ENCODE assay signal across 29 cellular contexts in the genomic region with DNA sequence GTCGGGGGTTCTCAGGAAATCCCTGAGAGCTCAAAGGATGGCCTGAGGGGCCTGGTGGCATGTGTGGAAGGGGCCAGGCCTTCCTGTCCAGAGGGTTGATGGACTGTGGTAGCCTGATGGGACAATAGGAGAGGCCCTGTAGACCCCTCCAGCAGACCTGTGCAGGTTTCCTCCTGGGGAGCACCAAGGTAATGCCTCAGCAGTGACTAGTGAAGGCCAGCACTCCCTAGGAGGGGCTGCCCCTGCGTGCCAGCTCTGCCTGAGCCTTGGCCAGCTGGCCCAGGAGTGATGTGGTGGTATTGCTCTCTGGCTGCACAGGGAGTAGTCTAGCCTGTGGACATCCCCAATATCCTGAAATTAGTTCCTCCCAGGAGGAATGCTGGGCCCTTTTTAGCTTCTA. TPM values are rescaled to one million over a fixed set of nuclear protein-coding genes. Genes with fewer than 3 reads are reported as not detected.
DNase-seq lines count a peak whose midpoint lies in the region; ATAC-seq, FAIRE-seq and TF ChIP-seq lines count a peak whose summit lies in the region.
"Had no signal": no experiment of that assay in that cellular context is flagged by ENCODE, and none has a peak within 500 bp of the region (broad histone marks: within the 10 kb centered on the region; RNA-seq: fewer than 3 reads in every experiment).

No MANE protein-coding gene starts in this region.

- H3K27me3 ChIP-seq in HL-60 (ENCODE audit: insufficient read depth, poor library complexity, severe bottlenecking) (no peaks in the 10 kb centered on the region), ascending aorta (no peaks in the 10 kb centered on the region), stomach smooth muscle (ENCODE audit: control insufficient read depth in 1 of 2, insufficient read depth in 2 of 2, low read length in 2 of 2) (no peaks in the 10 kb centered on the region), left lung (no peaks in the 10 kb centered on the region)
- H3K27me3 ChIP-seq: MG63, SJCRH30 had no signal

- TF ChIP-seq EP300 in A549 (IDR thresholded peaks at IDR 0.05) = no peak

- CTCF ChIA-PET in A549 (lab: Yijun Ruan, JAX) = interaction anchor here (1.0 to 1.5 kb wide), 4 partner anchors 10 to 250 kb away, joined by 3 to 5 read pairs (median 4); no protein-coding TSS in a partner anchor

- H3K4me1 ChIP-seq in A549 (no peaks in the 10 kb centered on the region), ascending aorta (peaks cover 12 to 36% of the 10 kb centered on the region in 2 donors), stomach smooth muscle (ENCODE audit: control insufficient read depth, insufficient read depth, low read length) (peaks cover 38% of the 10 kb centered on the region), left lung (peaks cover 0 to 7% of the 10 kb centered on the region in 2 donors)
- H3K4me1 ChIP-seq: Caco-2, SJCRH30 had no signal

- 68% methylated on average over 2 of the region's 2 CpGs for WGBS in A549 (ENCODE audit: missing lambda C conversion rate)

- no peak for TF ChIP-seq POLR2A in A549 (IDR thresholded peaks at IDR 0.05; ENCODE audit: low read length)

- FAIRE-seq in A549 (lab: Jason Lieb, UNC) = no peak
- no peak for FAIRE-seq in D721Med (lab: Jason Lieb, UNC)
- FAIRE-seq: GM12891, GM19239, HepG2 had no signal

- H3K9me3 ChIP-seq in A549 = no peaks in the 10 kb centered on the region
- no peaks in the 10 kb centered on the region for H3K9me3 ChIP-seq in ascending aorta
- no peaks in the 10 kb centered on the region for H3K9me3 ChIP-seq in stomach smooth muscle (ENCODE audit: control insufficient read depth in 2 of 2, low read length in 2 of 2)
- no peaks in the 10 kb centered on the region for H3K9me3 ChIP-seq in left lung
- H3K9me3 ChIP-seq: Caco-2, MG63, SJCRH30 had no signal

- H3K4me2 ChIP-seq in A549 = no peak overlapping the region

- no peak overlapping the region for H3K9ac ChIP-seq in stomach smooth muscle (ENCODE audit: low read length in 2 of 2)

- TF ChIP-seq CTCF in A549 (IDR thresholded peaks at IDR 0.05) = no peak
- TF ChIP-seq CTCF in HL-60 (IDR thresholded peaks at IDR 0.05; ENCODE audit: insufficient read depth, low read length) = no peak
- TF ChIP-seq CTCF in ascending aorta (IDR thresholded peaks at IDR 0.05) = no peak
- no peak for TF ChIP-seq CTCF in D721Med (IDR thresholded peaks at IDR 0.05; ENCODE audit: insufficient read depth, missing control alignments)
- no peak for TF ChIP-seq CTCF in left lung (IDR thresholded peaks at IDR 0.05)

- H3K4me3 ChIP-seq in A549 = no peak overlapping the region
- no peak overlapping the region for H3K4me3 ChIP-seq in HL-60 (replicated peaks; ENCODE audit: insufficient read depth, low read length)
- H3K4me3 ChIP-seq in ascending aorta = no peak overlapping the region
- no peak overlapping the region for H3K4me3 ChIP-seq in stomach smooth muscle (ENCODE audit: low read length in 2 of 2)
- H3K4me3 ChIP-seq in left lung = no peak overlapping the region
- H3K4me3 ChIP-seq: MG63, SJCRH30 had no signal

- no peak for TF ChIP-seq RAD21 in A549 (conservative IDR thresholded peaks at IDR 0.05 in 1 of 2, IDR thresholded peaks at IDR 0.05 in 1 of 2)

- ATAC-seq in A549 = peak; percentile 13 to 34; a peak in 3 of 6 replicates
- no peak for ATAC-seq in left lung
- ATAC-seq: CD8-positive, alpha-beta T cell; HepG2; PC-3; Right ventricle myocardium inferior; SK-N-SH treated with all-trans-retinoic acid at 6 μM for 48 hours had no signal

- DNase-seq in A549 (ENCODE audit: low read depth in 1 of 2, low spot score in 1 of 2) (no peak), HL-60 (ENCODE audit: low read depth in 1 of 2, low spot score in 1 of 2) (no peak), ascending aorta (ENCODE audit: low spot score in 2 of 2) (no peak), GM19238 (ENCODE audit: insufficient read length, low spot score) (no peak), D721Med (ENCODE audit: insufficient read length, low spot score) (no peak), left lung (no peak), DMS79 treated with DMSO at 0.1 percent for 48 hours (lab: John Stamatoyannopoulos, UW) (no peak)
- DNase-seq: Caco-2; CD8-positive, alpha-beta T cell; DMS 273 treated with DMSO at 0.1 percent for 48 hours; DMS79; GF-D8; KBM-7; MG63; NCI-H1105 treated with DMSO at 0.1 percent for 48 hours; NCI-H146; NCI-H1930; NCI-H2107; NCI-H524 treated with DMSO at 0.1 percent for 48 hours; NCI-H774; PC-3; SJCRH30 had no signal

- POLR2A ChIA-PET in A549 (lab: Yijun Ruan, JAX) = no interaction called here

- H3K27ac ChIP-seq in A549 = no peak overlapping the region
- H3K27ac ChIP-seq in HL-60 (replicated peaks) = peak overlapping the region; percentile 31
- H3K27ac ChIP-seq in ascending aorta = peak overlapping the region; percentile 81 to 87
- peak overlapping the region; percentile 87 for H3K27ac ChIP-seq in stomach smooth muscle (ENCODE audit: low read length)
- no peak overlapping the region for H3K27ac ChIP-seq in left lung
- H3K27ac ChIP-seq: C4-2B, SJCRH30 had no signal

- intact Hi-C loops in ascending aorta (cut with DNase I) (no loop called here), left lung (cut with DNase I) (no loop called here)

- peaks cover 15 to 25% of the 10 kb centered on the region in 2 donors for H3K36me3 ChIP-seq in ascending aorta
- H3K36me3 ChIP-seq in stomach smooth muscle (ENCODE audit: control insufficient read depth in 2 of 2, insufficient read depth in 2 of 2, low read length in 2 of 2) = peaks cover under 1 to 10% of the 10 kb centered on the region in 2 donors
- peaks cover 0 to 42% of the 10 kb centered on the region in 2 donors for H3K36me3 ChIP-seq in left lung

TF ChIP-seq in A549, 52 proteins besides CTCF, POLR2A, EP300 and RAD21 (continues in another document):
- TF ChIP-seq GATA3 (IDR thresholded peaks at IDR 0.05; ENCODE audit: borderline replicate concordance) (no peak), CHD4 (IDR thresholded peaks at IDR 0.05; ENCODE audit: borderline replicate concordance) (no peak), JUN (IDR thresholded peaks at IDR 0.05) (no peak), TFCP2L1 (CRISPR knock-in tag; IDR thresholded peaks at IDR 0.05) (no peak), NR3C1 (IDR thresholded peaks at IDR 0.05) (no peak), FOSL2 (IDR thresholded peaks at IDR 0.05) (no peak), FOSL2 (CRISPR knock-in tag; IDR thresholded peaks at IDR 0.05) (no peak), BCL3 (IDR thresholded peaks at IDR 0.05) (no peak), TP53 (CRISPR knock-in tag; IDR thresholded peaks at IDR 0.05) (no peak), PHF8 (IDR thresholded peaks at IDR 0.05; ENCODE audit: borderline replicate concordance, low read depth) (no peak)
- TF ChIP-seq, protein P1, sequence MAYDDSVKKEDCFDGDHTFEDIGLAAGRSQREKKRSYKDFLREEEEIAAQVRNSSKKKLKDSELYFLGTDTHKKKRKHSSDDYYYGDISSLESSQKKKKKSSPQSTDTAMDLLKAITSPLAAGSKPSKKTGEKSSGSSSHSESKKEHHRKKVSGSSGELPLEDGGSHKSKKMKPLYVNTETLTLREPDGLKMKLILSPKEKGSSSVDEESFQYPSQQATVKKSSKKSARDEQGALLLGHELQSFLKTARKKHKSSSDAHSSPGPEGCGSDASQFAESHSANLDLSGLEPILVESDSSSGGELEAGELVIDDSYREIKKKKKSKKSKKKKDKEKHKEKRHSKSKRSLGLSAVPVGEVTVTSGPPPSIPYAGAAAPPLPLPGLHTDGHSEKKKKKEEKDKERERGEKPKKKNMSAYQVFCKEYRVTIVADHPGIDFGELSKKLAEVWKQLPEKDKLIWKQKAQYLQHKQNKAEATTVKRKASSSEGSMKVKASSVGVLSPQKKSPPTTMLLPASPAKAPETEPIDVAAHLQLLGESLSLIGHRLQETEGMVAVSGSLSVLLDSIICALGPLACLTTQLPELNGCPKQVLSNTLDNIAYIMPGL (CRISPR knock-in tag; IDR thresholded peaks at IDR 0.05; ENCODE audit: borderline replicate concordance) = no peak

RNA-seq across cellular contexts. Expression of gene USP20, which starts 13.8 kb away (rescaled TPM):
- polyA plus RNA-seq in A549 (2011; rRNA removed) (3.8 and 3.9 TPM in 2 replicates), A549 (2017; fragmentation: RNase III; extraction: RNeasy Plus Mini Kit Qiagen cat#74134 plus additional on column Dnase treatment) (5.0 to 5.9 TPM (median 5.9 TPM) in 3 replicates)
- polyA plus RNA-seq in A549 (2012; cell fraction: cytosol; rRNA removed) = 6.7 and 7.7 TPM in 2 replicates
- polyA plus RNA-seq in A549 (2012; cell fraction: nucleus; rRNA removed) = 27.3 and 32.5 TPM in 2 replicates
- polyA minus RNA-seq in A549 (2011; rRNA and poly(A)+ RNA removed) = 6.6 and 8.8 TPM in 2 replicates
- total RNA-seq in ascending aorta (34.0 TPM), left lung (10 to 100 TPM; 21.0 to 22.9 TPM)

RNA-seq across cellular contexts. Expression of gene C9orf78, which starts 14.0 kb away (rescaled TPM):
- polyA plus RNA-seq in A549 (2011; rRNA removed) (58.0 and 91.4 TPM in 2 replicates), A549 (2017; fragmentation: RNase III; extraction: RNeasy Plus Mini Kit Qiagen cat#74134 plus additional on column Dnase treatment) (111 to 131 TPM (median 127 TPM) in 3 replicates)
- 34.3 and 38.0 TPM in 2 replicates for polyA plus RNA-seq in A549 (2012; cell fraction: cytosol; rRNA removed)
- 6.0 and 10.5 TPM in 2 replicates for polyA plus RNA-seq in A549 (2012; cell fraction: nucleus; rRNA removed)
- 7.8 and 8.7 TPM in 2 replicates for polyA minus RNA-seq in A549 (2011; rRNA and poly(A)+ RNA removed)
- total RNA-seq in ascending aorta (19.2 TPM), left lung (10 to 100 TPM; 30.1 to 31.8 TPM)

RNA-seq across cellular contexts. Expression of gene TOR1A, which starts 25.1 kb away (rescaled TPM):
- 74.9 and 77.3 TPM in 2 replicates for polyA plus RNA-seq in A549 (2011; rRNA removed)
- polyA plus RNA-seq in A549 (2012; cell fraction: cytosol; rRNA removed) = 52.8 and 62.0 TPM in 2 replicates
- 42.8 and 52.6 TPM in 2 replicates for polyA plus RNA-seq in A549 (2012; cell fraction: nucleus; rRNA removed)
- 52.3 to 58.7 TPM (median 54.0 TPM) in 3 replicates for polyA plus RNA-seq in A549 (2017; fragmentation: RNase III; extraction: RNeasy Plus Mini Kit Qiagen cat#74134 plus additional on column Dnase treatment)
- 35.7 and 38.4 TPM in 2 replicates for polyA minus RNA-seq in A549 (2011; rRNA and poly(A)+ RNA removed)
- 67.7 TPM for total RNA-seq in ascending aorta
- total RNA-seq in left lung = 10 to 100 TPM; 32.0 to 38.5 TPM

RNA-seq across cellular contexts. Expression of gene TOR1B, which starts 46.1 kb away (rescaled TPM):
- polyA plus RNA-seq in A549 (2011; rRNA removed) (32.4 and 38.0 TPM in 2 replicates), A549 (2017; fragmentation: RNase III; extraction: RNeasy Plus Mini Kit Qiagen cat#74134 plus additional on column Dnase treatment) (23.3 to 26.9 TPM (median 24.9 TPM) in 3 replicates)
- 14.0 and 19.1 TPM in 2 replicates for polyA plus RNA-seq in A549 (2012; cell fraction: cytosol; rRNA removed)
- 22.8 and 23.4 TPM in 2 replicates for polyA plus RNA-seq in A549 (2012; cell fraction: nucleus; rRNA removed)
- 17.9 and 21.1 TPM in 2 replicates for polyA minus RNA-seq in A549 (2011; rRNA and poly(A)+ RNA removed)
- total RNA-seq in ascending aorta (51.7 TPM), left lung (10 to 100 TPM; 26.1 to 32.1 TPM)

Comparison
In these comparisons a context has a peak if more than half of its experiments do, and no peak if none do; other contexts are left out.
1. H3K27ac ChIP-seq: peak in HL-60 (single experiment), ascending aorta (2 of 2) and stomach smooth muscle (single experiment); none in A549 (0 of 2) and left lung (0 of 2).